ENCODE assay signal across 29 cellular contexts in the genomic region with DNA sequence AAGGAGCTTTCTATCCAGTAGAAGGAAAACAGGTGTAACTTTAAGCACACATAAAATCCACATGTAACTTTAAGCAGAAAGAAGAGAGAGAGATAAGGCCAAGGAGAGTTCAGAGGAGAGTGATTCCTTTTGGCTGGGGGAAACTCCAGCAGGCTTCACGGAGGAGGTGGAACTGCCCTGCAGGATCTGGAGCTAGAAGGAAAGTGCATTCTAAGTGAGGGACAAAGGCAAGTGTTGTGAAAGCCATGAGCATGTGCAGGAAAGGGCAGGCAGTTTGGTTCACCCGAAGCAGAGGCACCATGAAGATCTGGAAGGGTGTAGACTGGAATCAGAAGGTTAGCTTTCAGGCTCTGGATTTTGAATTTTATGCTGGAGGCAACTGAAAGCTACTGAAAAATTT.
"Had no signal": no experiment of that assay in that cellular context is flagged by ENCODE, and none has a peak within 500 bp of the region (broad histone marks: within the 10 kb centered on the region; RNA-seq: fewer than 3 reads in every experiment).

No MANE protein-coding gene starts in this region.

- ATAC-seq: activated naive CD8-positive, alpha-beta T cell treated with anti-CD3 and anti-CD28 coated beads, Interleukin-2, amount 50 U/mL, for 24 hours; gastroesophageal sphincter; mucosa of descending colon; psoas muscle; stimulated activated memory B cell treated with anti-CD40 and anti-IgM and Interleukin-4, amounts not matched to agents 10 μg/mL and 1 μg/mL and 100 μg/mL, for 72 hours had no signal

- H3K4me2 ChIP-seq: hepatocyte, smooth muscle cell had no signal

- H3K9me3 ChIP-seq: gastroesophageal sphincter, left ventricle myocardium inferior, mucosa of descending colon, psoas muscle, suprapubic skin, tibial artery had no signal

- H3K27me3 Mint-ChIP-seq: activated CD4-positive, alpha-beta T cell treated with anti-CD3 and anti-CD28 coated beads, Interleukin-2, amount 10 ng/mL, durations not matched to agents 7 days and 5 days; activated naive CD4-positive, alpha-beta T cell treated with anti-CD3 and anti-CD28 coated beads, Interleukin-2, amount 50 U/mL, for 24 hours; activated naive CD8-positive, alpha-beta T cell treated with anti-CD3 and anti-CD28 coated beads, Interleukin-2, amount 50 U/mL, for 24 hours; stimulated activated memory B cell treated with anti-CD40 and anti-IgM and Interleukin-4, amounts not matched to agents 10 μg/mL and 1 μg/mL and 100 μg/mL, for 72 hours had no signal

- H3K9ac ChIP-seq: parathyroid adenoma had no signal

- H3K27ac Mint-ChIP-seq: activated CD4-positive, alpha-beta memory T cell treated with anti-CD3 and anti-CD28 coated beads, Interleukin-2, amount 10 ng/mL, durations not matched to agents 7 days and 5 days; activated CD4-positive, alpha-beta T cell treated with anti-CD3 and anti-CD28 coated beads, Interleukin-2, amount 10 ng/mL, durations not matched to agents 7 days and 5 days; activated naive CD4-positive, alpha-beta T cell treated with anti-CD3 and anti-CD28 coated beads, Interleukin-2, amount 50 U/mL, for 24 hours; activated naive CD8-positive, alpha-beta T cell treated with anti-CD3 and anti-CD28 coated beads, Interleukin-2, amount 50 U/mL, for 24 hours; activated T-helper 2 cell treated with anti-CD3 and anti-CD28 coated beads, Interferon-gamma antibody, Interleukin-2, Interleukin-4, amounts not matched to agents 10 μg/mL and 5 μg/mL and 100 μg/mL, durations not matched to agents 14 hours and 24 hours and 36 hours; nephron progenitor cell; stimulated activated memory B cell treated with anti-CD40 and anti-IgM and Interleukin-4, amounts not matched to agents 10 μg/mL and 1 μg/mL and 100 μg/mL, for 72 hours had no signal

- H2AFZ ChIP-seq: hepatocyte, parathyroid adenoma had no signal

- H3K36me3 Mint-ChIP-seq: activated naive CD4-positive, alpha-beta T cell treated with anti-CD3 and anti-CD28 coated beads, Interleukin-2, amount 50 U/mL, for 24 hours; stimulated activated memory B cell treated with anti-CD40 and anti-IgM and Interleukin-4, amounts not matched to agents 10 μg/mL and 1 μg/mL and 100 μg/mL, for 72 hours had no signal

- DNase-seq: activated CD4-positive, alpha-beta memory T cell treated with anti-CD3 and anti-CD28 coated beads, Interleukin-2, amount 10 ng/mL, durations not matched to agents 7 days and 5 days; activated CD4-positive, alpha-beta T cell treated with anti-CD3 and anti-CD28 coated beads, Interleukin-2, amount 10 ng/mL, durations not matched to agents 7 days and 5 days; activated CD4-positive, CD25-positive, alpha-beta regulatory T cell treated with anti-CD3 and anti-CD28 coated beads, Interleukin-2, amount 50 U/mL, for 72 hours; activated naive CD8-positive, alpha-beta T cell treated with anti-CD3 and anti-CD28 coated beads, Interleukin-2, amount 50 U/mL, for 24 hours; activated T-cell treated with anti-CD3 and anti-CD28 coated beads, Interleukin-2, amount 50 U/mL, for 48 hours; amygdala; caudate nucleus; cortex of kidney; islet precursor cell; left ventricle myocardium inferior; mucosa of descending colon; nephron progenitor cell; nucleus accumbens; psoas muscle; stimulated activated CD4-positive, alpha-beta T cell treated with anti-CD3 and anti-CD28 coated beads, Interleukin-1b, Interleukin-23, amount 100 ng/mL, for 48 hours; stimulated activated CD4-positive, alpha-beta T cell treated with anti-CD3 and anti-CD28 coated beads, Interleukin-4, amount 100 ng/mL, for 4 hours; stimulated activated CD8-positive, alpha-beta memory T cell treated with anti-CD3 and anti-CD28 coated beads, Interleukin-4, amount 100 ng/mL, for 48 hours; T-helper 1 cell; tibial artery; WERI-Rb-1 had no signal

- H3K27me3 ChIP-seq: gastroesophageal sphincter, hepatocyte, suprapubic skin, tibial artery had no signal

- H3K4me3 ChIP-seq: gastroesophageal sphincter, hepatocyte, left ventricle myocardium inferior, lung, mucosa of descending colon, psoas muscle, smooth muscle cell, suprapubic skin, tibial artery had no signal

- H3K27ac ChIP-seq: gastroesophageal sphincter, hepatocyte, parathyroid adenoma, psoas muscle, suprapubic skin, WERI-Rb-1 had no signal

- H3K4me3 Mint-ChIP-seq: activated CD4-positive, alpha-beta memory T cell treated with anti-CD3 and anti-CD28 coated beads, Interleukin-2, amount 10 ng/mL, durations not matched to agents 7 days and 5 days; activated CD4-positive, alpha-beta T cell treated with anti-CD3 and anti-CD28 coated beads, Interleukin-2, amount 10 ng/mL, durations not matched to agents 7 days and 5 days; activated naive CD4-positive, alpha-beta T cell treated with anti-CD3 and anti-CD28 coated beads, Interleukin-2, amount 50 U/mL, for 24 hours; activated naive CD8-positive, alpha-beta T cell treated with anti-CD3 and anti-CD28 coated beads, Interleukin-2, amount 50 U/mL, for 24 hours; nephron progenitor cell; stimulated activated memory B cell treated with anti-CD40 and anti-IgM and Interleukin-4, amounts not matched to agents 10 μg/mL and 1 μg/mL and 100 μg/mL, for 72 hours had no signal

- H3K36me3 ChIP-seq: gastroesophageal sphincter, left ventricle myocardium inferior, suprapubic skin, tibial artery, WERI-Rb-1 had no signal

- H3K9me3 Mint-ChIP-seq: activated CD4-positive, alpha-beta memory T cell treated with anti-CD3 and anti-CD28 coated beads, Interleukin-2, amount 10 ng/mL, durations not matched to agents 7 days and 5 days; activated CD4-positive, alpha-beta T cell treated with anti-CD3 and anti-CD28 coated beads, Interleukin-2, amount 10 ng/mL, durations not matched to agents 7 days and 5 days; activated naive CD4-positive, alpha-beta T cell treated with anti-CD3 and anti-CD28 coated beads, Interleukin-2, amount 50 U/mL, for 24 hours; activated naive CD8-positive, alpha-beta T cell treated with anti-CD3 and anti-CD28 coated beads, Interleukin-2, amount 50 U/mL, for 24 hours; activated T-helper 2 cell treated with anti-CD3 and anti-CD28 coated beads, Interferon-gamma antibody, Interleukin-2, Interleukin-4, amounts not matched to agents 10 μg/mL and 5 μg/mL and 100 μg/mL, durations not matched to agents 14 hours and 24 hours and 36 hours; nephron progenitor cell; stimulated activated memory B cell treated with anti-CD40 and anti-IgM and Interleukin-4, amounts not matched to agents 10 μg/mL and 1 μg/mL and 100 μg/mL, for 72 hours had no signal
